ENCODE assay signal across 7 cellular contexts in the genomic region with DNA sequence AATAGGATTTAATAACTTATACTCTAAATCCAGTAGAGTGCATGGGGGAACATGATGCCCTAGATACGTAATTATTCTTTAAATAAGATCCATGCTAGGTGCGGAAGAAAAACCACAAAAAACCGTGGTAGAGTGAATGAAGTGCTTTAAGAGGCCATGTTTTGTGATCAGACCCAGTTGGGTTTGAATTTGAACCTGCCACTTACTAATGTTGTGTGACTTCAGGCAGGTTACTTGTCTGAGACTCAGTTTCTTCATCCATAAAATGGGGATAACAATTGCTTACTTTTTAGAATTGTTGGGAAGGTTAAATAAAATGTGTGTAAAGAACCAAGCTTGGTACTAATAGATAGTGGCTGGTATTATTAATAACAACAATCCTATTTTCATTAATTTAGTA.
"Had no signal": no experiment of that assay in that cellular context is flagged by ENCODE, and none has a peak within 500 bp of the region (broad histone marks: within the 10 kb centered on the region; RNA-seq: fewer than 3 reads in every experiment).

No MANE protein-coding gene starts in this region.

- FAIRE-seq: HTR-8/SVneo had no signal

- H3K27ac Mint-ChIP-seq: GM23338, IgD-negative memory B cell had no signal

- H3K4me2 ChIP-seq: GM23338 had no signal

- ATAC-seq: GM23338 had no signal

- H3K27me3 Mint-ChIP-seq: IgD-negative memory B cell had no signal

- H3K4me3 Mint-ChIP-seq: GM23338, IgD-negative memory B cell had no signal

- H3K4me3 ChIP-seq: GM23338 had no signal

- H3K9me3 Mint-ChIP-seq: GM23338, IgD-negative memory B cell had no signal

- H3K36me3 Mint-ChIP-seq: IgD-negative memory B cell had no signal

- DNase-seq: H7, HCEC 1CT, Kasumi-1, KG1 had no signal
